ENCODE assay signal across 8 cellular contexts in the genomic region with DNA sequence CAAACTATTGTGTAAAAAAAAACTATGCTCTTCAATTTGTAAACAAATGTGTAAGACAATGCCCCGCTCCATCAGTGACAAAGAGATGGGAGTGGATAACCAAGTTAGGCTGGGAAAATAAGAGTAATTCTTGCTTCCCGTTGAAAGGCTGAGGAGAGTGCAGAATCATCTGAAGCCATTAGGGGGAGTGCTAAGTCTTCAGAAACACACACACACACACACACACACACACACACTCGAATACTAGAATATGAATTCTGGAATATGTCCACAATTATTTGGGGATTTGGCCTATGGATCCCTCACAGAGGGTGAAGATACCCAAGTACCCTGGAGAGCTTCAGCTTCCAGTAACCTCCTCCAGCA. TPM values are rescaled to one million over a fixed set of nuclear protein-coding genes. Genes with fewer than 3 reads are reported as not detected.
DNase-seq lines count a peak whose midpoint lies in the region; ATAC-seq and TF ChIP-seq lines count a peak whose summit lies in the region.

No MANE protein-coding gene starts in this region.

- H3K9me3 Mint-ChIP-seq in GM23338: no peaks in the 10 kb centered on the region; the same call in 2 of the 3 replicates
- no peaks in the 10 kb centered on the region for H3K9me3 Mint-ChIP-seq in activated CD8-positive, alpha-beta T cell treated with anti-CD3 and anti-CD28 coated beads, Interleukin-2, amount 10 ng/mL, durations not matched to agents 7 days and 5 days (ENCODE audit: insufficient read depth)

- no peak overlapping the region for H2AFZ ChIP-seq in GM23338

- intact Hi-C loops in aorta (cut with DNase I): loop anchor here (2.0 to 10.0 kb wide), 7 partner anchors 35 to 193 kb away; partner anchors contain the start of genes ESAM (in 2 of the 2) and MSANTD2 (in 2 of the 2)

- no peak overlapping the region for H3K27ac ChIP-seq in GM23338 (ENCODE audit: low read depth)
- H3K27ac ChIP-seq in iPS-18a (ENCODE audit: low read length): no peak overlapping the region
- H3K27ac ChIP-seq in aorta (ENCODE audit: low read depth in 1 of 2, low read length in 2 of 2): no peak overlapping the region

- H3K9me3 ChIP-seq in iPS-18a (ENCODE audit: control insufficient read depth, low read depth, low read length): no peaks in the 10 kb centered on the region
- H3K9me3 ChIP-seq in aorta (ENCODE audit: control insufficient read depth, low read length): no peaks in the 10 kb centered on the region

- no peak overlapping the region for H3K27ac Mint-ChIP-seq in GM23338
- no peak overlapping the region for H3K27ac Mint-ChIP-seq in activated CD8-positive, alpha-beta T cell treated with anti-CD3 and anti-CD28 coated beads, Interleukin-2, amount 10 ng/mL, durations not matched to agents 7 days and 5 days

- H3K27me3 ChIP-seq in GM23338 (ENCODE audit: insufficient read depth): peaks cover 73% of the 10 kb centered on the region
- H3K27me3 ChIP-seq in iPS-18a (ENCODE audit: control insufficient read depth, insufficient read depth, low read length): peaks cover 67% of the 10 kb centered on the region
- peaks cover 0 to 3% of the 10 kb centered on the region in 2 donors for H3K27me3 ChIP-seq in aorta (ENCODE audit: control insufficient read depth in 1 of 2, insufficient read depth in 2 of 2, low read length in 1 of 2)

- no peaks in the 10 kb centered on the region for H3K79me2 ChIP-seq in GM23338 (replicated peaks; ENCODE audit: insufficient read depth)

- H3K9me2 ChIP-seq in GM23338 (ENCODE audit: insufficient read depth): no peaks in the 10 kb centered on the region

- H3K4me1 ChIP-seq in GM23338 (ENCODE audit: insufficient read depth) (peaks cover 9% of the 10 kb centered on the region; the same call in 1 of the 2 replicates), iPS-18a (ENCODE audit: control insufficient read depth, low read depth, low read length) (peaks cover 15% of the 10 kb centered on the region), aorta (ENCODE audit: control insufficient read depth in 1 of 2, insufficient read depth in 2 of 2, low read length in 2 of 2) (no peaks in the 10 kb centered on the region)

- DNase-seq in DMS79 (lab: John Stamatoyannopoulos, UW) (peak; percentile 47), GM23338 (ENCODE audit: low spot score) (peak; percentile 88), NCI-H2171 (lab: John Stamatoyannopoulos, UW) (peak; percentile 13), aorta (no peak)
- DNase-seq in activated CD8-positive, alpha-beta T cell treated with anti-CD3 and anti-CD28 coated beads, Interleukin-2, amount 10 ng/mL, durations not matched to agents 7 days and 5 days: no peak

- POLR2A ChIA-PET in activated CD8-positive, alpha-beta T cell treated with anti-CD3 and anti-CD28 coated beads, Interleukin-2, amount 10 ng/mL, durations not matched to agents 7 days and 5 days (lab: Charles Lee): no interaction called here

- ATAC-seq in GM23338 (peak; percentile 39), aorta (ENCODE audit: low FRiP score) (peak; percentile 82), GM18870 (IDR thresholded peaks at IDR 0.05; ENCODE audit: unreplicated experiment) (no peak), HG02623 (IDR thresholded peaks at IDR 0.05; ENCODE audit: unreplicated experiment) (no peak)
- peak; percentile 29 for ATAC-seq in activated CD8-positive, alpha-beta T cell treated with anti-CD3 and anti-CD28 coated beads, Interleukin-2, amount 10 ng/mL, durations not matched to agents 7 days and 5 days

- H4K20me1 ChIP-seq in GM23338 (replicated peaks; ENCODE audit: insufficient read depth): peaks cover 25% of the 10 kb centered on the region

- CTCF ChIA-PET in activated CD8-positive, alpha-beta T cell treated with anti-CD3 and anti-CD28 coated beads, Interleukin-2, amount 10 ng/mL, durations not matched to agents 7 days and 5 days (lab: Charles Lee): interaction anchor here (0.6 to 5.2 kb wide), 25 partner anchors 9 to 422 kb away, joined by 3 to 57 read pairs (median 4); partner anchors contain the start of genes ESAM, MSANTD2 and TMEM218

- no peaks in the 10 kb centered on the region for H3K36me3 Mint-ChIP-seq in GM23338 (ENCODE audit: low read depth)
- no peaks in the 10 kb centered on the region for H3K36me3 Mint-ChIP-seq in activated CD8-positive, alpha-beta T cell treated with anti-CD3 and anti-CD28 coated beads, Interleukin-2, amount 10 ng/mL, durations not matched to agents 7 days and 5 days (ENCODE audit: low read depth)

- H3K4me3 ChIP-seq in GM23338: no peak overlapping the region
- peak overlapping the region; percentile 11 for H3K4me3 ChIP-seq in iPS-18a (ENCODE audit: low read length)
- H3K4me3 ChIP-seq in aorta (ENCODE audit: low read length in 2 of 2): no peak overlapping the region

- H3K36me3 ChIP-seq in GM23338 (ENCODE audit: insufficient read depth): no peaks in the 10 kb centered on the region
- H3K36me3 ChIP-seq in iPS-18a (ENCODE audit: control insufficient read depth, low read depth, low read length): no peaks in the 10 kb centered on the region
- no peaks in the 10 kb centered on the region for H3K36me3 ChIP-seq in aorta (ENCODE audit: control insufficient read depth in 1 of 2, insufficient read depth in 2 of 2, low read length in 1 of 2)

- peaks cover 22% of the 10 kb centered on the region; the same call in 1 of the 2 replicates for H3F3A ChIP-seq in GM23338 (replicated peaks; ENCODE audit: low read depth)

- WGBS in aorta, 2 donors: 12 to 26% methylated on average over 3 of the region's 3 CpGs

- H3K4me1 Mint-ChIP-seq in GM23338: peaks cover 29% of the 10 kb centered on the region
- H3K4me1 Mint-ChIP-seq in activated CD8-positive, alpha-beta T cell treated with anti-CD3 and anti-CD28 coated beads, Interleukin-2, amount 10 ng/mL, durations not matched to agents 7 days and 5 days (ENCODE audit: low read depth): peaks cover 24% of the 10 kb centered on the region

- peak; percentile 42 to 77; a peak in 3 of 4 replicates for TF ChIP-seq CTCF in GM23338 (conservative IDR thresholded peaks at IDR 0.05; ENCODE audit: low read depth in 2 of 2)

- peaks cover 23% of the 10 kb centered on the region for H3K27me3 Mint-ChIP-seq in GM23338 (ENCODE audit: insufficient read depth, low read depth, poor library complexity)
- H3K27me3 Mint-ChIP-seq in activated CD8-positive, alpha-beta T cell treated with anti-CD3 and anti-CD28 coated beads, Interleukin-2, amount 10 ng/mL, durations not matched to agents 7 days and 5 days (ENCODE audit: low read depth): peaks cover 61% of the 10 kb centered on the region

- no peak overlapping the region for H3K9ac ChIP-seq in iPS-18a (ENCODE audit: low read length)

- H3K4me3 Mint-ChIP-seq in GM23338: no peak overlapping the region
- no peak overlapping the region for H3K4me3 Mint-ChIP-seq in activated CD8-positive, alpha-beta T cell treated with anti-CD3 and anti-CD28 coated beads, Interleukin-2, amount 10 ng/mL, durations not matched to agents 7 days and 5 days

- H3K4me2 ChIP-seq in GM23338: peak overlapping the region; percentile 68; the same call in 1 of the 2 replicates

TF ChIP-seq in GM23338, 12 proteins besides CTCF, POLR2A, EP300 and RAD21 (continues in another document):
- TF ChIP-seq ZNF114 (CRISPR knock-in tag; IDR thresholded peaks at IDR 0.05) (no peak), EZH2 (IDR thresholded peaks at IDR 0.05; ENCODE audit: low read depth, unreplicated experiment) (no peak), JUNB (IDR thresholded peaks at IDR 0.05; ENCODE audit: unreplicated experiment) (no peak), POLR2AphosphoS5 (IDR thresholded peaks at IDR 0.05; ENCODE audit: low read depth) (no peak), CREB1 (CRISPR knock-in tag; IDR thresholded peaks at IDR 0.05; ENCODE audit: low read depth) (no peak), ETS1 (IDR thresholded peaks at IDR 0.05) (no peak)

RNA-seq across cellular contexts. Expression of gene ROBO3, which starts 27.8 kb away (rescaled TPM):
- 8.0 and 17.0 TPM in 2 replicates for total RNA-seq in GM23338 (2014; rRNA removed; shearing (Covaris generic))
- polyA plus RNA-seq in GM23338 (2016; fragmentation: Nextera tagmentation; extraction: Ambion mirVana) (21.0 and 21.4 TPM in 2 replicates), aorta (10 to 100 TPM in 1 of 2 donors, 1 to 10 TPM in 1; 2.1 to 19.7 TPM)
- 10 to 100 TPM in 1 of 2 experiments, 1 to 10 TPM in 1; 9.4 to 10.5 TPM for total RNA-seq in activated CD8-positive, alpha-beta T cell treated with anti-CD3 and anti-CD28 coated beads, Interleukin-2, amount 10 ng/mL, durations not matched to agents 7 days and 5 days
- 10 to 100 TPM; 15.7 to 63.0 TPM for total RNA-seq in aorta

RNA-seq across cellular contexts. Expression of gene MSANTD2, which starts 37.3 kb away (rescaled TPM):
- total RNA-seq in GM23338 (2014; rRNA removed; shearing (Covaris generic)): 34.4 and 39.5 TPM in 2 replicates
- polyA plus RNA-seq in GM23338 (2016; fragmentation: Nextera tagmentation; extraction: Ambion mirVana) (15.3 and 18.7 TPM in 2 replicates), aorta (10 to 100 TPM in 1 of 2 donors, 1 to 10 TPM in 1; 6.3 to 18.0 TPM)
- total RNA-seq in activated CD8-positive, alpha-beta T cell treated with anti-CD3 and anti-CD28 coated beads, Interleukin-2, amount 10 ng/mL, durations not matched to agents 7 days and 5 days: 10 to 100 TPM in 1 of 2 experiments, 1 to 10 TPM in 1; 9.1 to 10.2 TPM
- total RNA-seq in aorta: 10 to 100 TPM; 21.5 to 23.6 TPM

Comparison
In these comparisons a context has a peak if more than half of its experiments do, and no peak if none do; other contexts are left out.
1. DNase-seq: peak in DMS79 (single experiment), GM23338 (single experiment) and NCI-H2171 (single experiment); none in activated CD8-positive, alpha-beta T cell treated with anti-CD3 and anti-CD28 coated beads, Interleukin-2, amount 10 ng/mL, durations not matched to agents 7 days and 5 days (single experiment) and aorta (0 of 2).
2. ATAC-seq: peak in GM23338 (single experiment), activated CD8-positive, alpha-beta T cell treated with anti-CD3 and anti-CD28 coated beads, Interleukin-2, amount 10 ng/mL, durations not matched to agents 7 days and 5 days (single experiment) and aorta (single experiment); none in GM18870 (single experiment) and HG02623 (single experiment).